Comparison of ENCODE assay signal across 1 cellular context in the genomic region with DNA sequence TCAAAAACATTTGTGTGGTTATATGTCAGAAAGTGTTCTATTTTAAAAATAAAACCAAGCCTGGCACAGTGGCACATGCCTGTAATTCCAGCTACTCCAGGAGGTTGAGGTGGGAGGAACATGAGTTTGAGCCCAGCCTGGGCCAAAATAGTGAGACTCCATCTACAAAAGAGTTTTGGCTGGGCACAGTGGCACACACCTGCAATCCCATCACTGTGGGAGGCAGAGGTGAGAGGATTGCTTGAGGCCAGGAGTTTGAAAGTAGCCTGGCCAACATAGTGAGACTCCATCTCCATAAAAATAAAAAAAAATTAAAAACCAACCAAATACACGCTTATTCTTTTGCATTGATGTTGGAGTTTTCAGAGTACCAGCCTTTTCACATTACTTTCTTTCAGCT.
TF ChIP-seq lines count a peak whose summit lies in the region.

No MANE protein-coding gene starts in this region.

TF ChIP-seq in K562, 482 proteins besides CTCF, POLR2A, EP300 and RAD21:
- TF ChIP-seq BCOR (IDR thresholded peaks at IDR 0.05): 0 out of 2 replicates have a peak, but pooled peaks have one; percentile 17
- no peak for TF ChIP-seq PML (IDR thresholded peaks at IDR 0.05; ENCODE audit: low read length)
- peak; percentile 68 for TF ChIP-seq ZNF121 (CRISPR knock-in tag; conservative IDR thresholded peaks at IDR 0.05)
